32 cellular contexts compared by ENCODE assay signal in the genomic region with DNA sequence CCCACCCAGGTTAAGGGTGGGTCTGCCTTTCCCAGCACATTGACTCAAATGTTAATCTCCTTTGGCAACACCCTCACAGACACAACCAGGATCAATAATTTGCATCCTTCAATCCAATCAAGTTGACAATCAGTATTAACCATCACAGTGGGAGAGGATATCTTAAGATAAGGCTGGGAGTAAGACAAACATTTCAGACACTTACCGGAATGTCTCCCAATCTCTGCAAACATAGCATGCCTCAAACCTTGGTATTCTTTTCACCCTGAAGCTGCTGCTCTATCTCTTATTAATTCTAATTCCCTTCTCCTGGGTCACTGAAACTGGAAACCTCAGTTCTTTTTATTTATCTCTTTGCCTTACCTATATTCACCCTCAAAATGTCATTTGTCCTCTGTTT.
"Had no signal": no experiment of that assay in that cellular context is flagged by ENCODE, and none has a peak within 500 bp of the region (broad histone marks: within the 10 kb centered on the region; RNA-seq: fewer than 3 reads in every experiment).

No MANE protein-coding gene starts in this region.

- H3K9me3 ChIP-seq: ascending aorta had no signal

- H3K27me3 ChIP-seq: ascending aorta, cardiac muscle cell had no signal

- H3K4me3 ChIP-seq: ascending aorta, cardiac muscle cell had no signal

- H3K36me3 ChIP-seq: cardiac muscle cell had no signal

- H3K4me1 ChIP-seq: ascending aorta had no signal

- ATAC-seq: activated CD4-positive, alpha-beta T cell treated with anti-CD3 and anti-CD28 coated beads for 36 hours; activated CD4-positive, CD25-positive, alpha-beta regulatory T cell treated with anti-CD3 and anti-CD28 coated beads, Interleukin-2, amount 50 U/mL, for 24 hours; activated CD8-positive, alpha-beta memory T cell treated with anti-CD3 and anti-CD28 coated beads, Interleukin-2, amount 10 ng/mL, durations not matched to agents 7 days and 5 days; activated CD8-positive, alpha-beta T cell treated with anti-CD3 and anti-CD28 coated beads, Interleukin-2, amount 10 ng/mL, durations not matched to agents 7 days and 5 days; activated naive CD8-positive, alpha-beta T cell treated with anti-CD3 and anti-CD28 coated beads, Interleukin-2, amount 50 U/mL, for 24 hours had no signal

- FAIRE-seq: bronchial epithelial cell, TTC549 had no signal

- H3K27ac ChIP-seq: ascending aorta, cardiac muscle cell, VCaP had no signal

- DNase-seq: activated CD4-positive, alpha-beta memory T cell treated with anti-CD3 and anti-CD28 coated beads, Interleukin-2, amount 10 ng/mL, durations not matched to agents 7 days and 5 days; activated CD4-positive, alpha-beta T cell treated with anti-CD3 and anti-CD28 coated beads for 1 hour; activated CD4-positive, alpha-beta T cell treated with anti-CD3 and anti-CD28 coated beads for 36 hours; activated CD4-positive, alpha-beta T cell treated with anti-CD3 and anti-CD28 coated beads for 48 hours; activated CD4-positive, alpha-beta T cell treated with anti-CD3 and anti-CD28 coated beads, Interleukin-2, amount 10 ng/mL, durations not matched to agents 7 days and 5 days; activated CD4-positive, alpha-beta T cell treated with anti-CD3 and anti-CD28 coated beads, Interleukin-2, amount 50 U/mL, for 48 hours; activated CD4-positive, CD25-positive, alpha-beta regulatory T cell; activated CD8-positive, alpha-beta memory T cell treated with anti-CD3 and anti-CD28 coated beads for 24 hours; activated CD8-positive, alpha-beta memory T cell treated with anti-CD3 and anti-CD28 coated beads, Interleukin-2, amount 10 ng/mL, durations not matched to agents 7 days and 5 days; activated CD8-positive, alpha-beta memory T cell treated with anti-CD3 and anti-CD28 coated beads, Interleukin-2, amount 50 U/mL, for 48 hours; activated CD8-positive, alpha-beta T cell treated with anti-CD3 and anti-CD28 coated beads, Interleukin-2, amount 10 ng/mL, durations not matched to agents 7 days and 5 days; activated effector memory CD4-positive, alpha-beta T cell treated with Interleukin-2 at 50 U/mL for 16 hours; activated gamma-delta T cell; activated naive CD4-positive, alpha-beta T cell treated with anti-CD3 and anti-CD28 coated beads, Interleukin-2, amount 10 ng/mL, durations not matched to agents 7 days and 5 days; activated naive CD4-positive, alpha-beta T cell treated with Interleukin-2 at 50 U/mL for 16 hours; activated naive CD8-positive, alpha-beta T cell treated with anti-CD3 and anti-CD28 coated beads, Interleukin-2, amount 10 ng/mL, durations not matched to agents 7 days and 5 days; activated naive CD8-positive, alpha-beta T cell treated with anti-CD3 and anti-CD28 coated beads, Interleukin-2, amount 50 U/mL, for 24 hours; activated T-cell treated with anti-CD3 and anti-CD28 coated beads, Interleukin-2, amount 50 U/mL, for 24 hours; activated T-cell treated with anti-CD3 and anti-CD28 coated beads, Interleukin-2, amount 50 U/mL, for 48 hours; amygdala; anterior cingulate cortex; caudate nucleus; cerebellar nuclear complex; T-helper 1 cell; T-helper 2 cell; T-helper 9 cell had no signal
